ENCODE assay signal across 11 cellular contexts in the genomic region with DNA sequence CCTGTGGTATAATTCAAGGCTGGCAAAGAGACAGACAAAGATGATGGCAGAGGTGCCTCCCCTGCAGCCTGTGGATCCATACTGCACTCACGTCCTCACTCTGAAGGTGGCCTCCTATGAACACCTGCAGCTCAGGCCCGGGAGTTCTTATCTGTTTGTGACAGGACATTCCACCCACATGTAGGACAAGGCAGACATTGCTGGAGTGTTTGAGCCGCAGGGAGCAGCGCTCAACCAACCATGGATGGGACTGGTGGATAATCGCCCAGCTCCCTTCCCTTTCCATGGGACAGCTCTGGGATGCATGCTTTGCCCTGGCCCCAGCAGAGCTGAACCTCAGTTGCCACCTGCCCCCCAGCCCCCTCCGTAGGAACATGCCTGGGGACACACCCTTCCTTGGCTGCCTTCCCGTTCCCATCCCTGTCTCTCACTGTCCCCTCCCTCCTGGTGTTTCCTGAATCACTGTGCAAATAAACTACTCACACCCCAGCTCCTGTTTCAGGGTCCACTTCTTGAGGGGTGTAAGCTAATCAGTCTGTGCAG. TPM values are rescaled to one million over a fixed set of nuclear protein-coding genes. Genes with fewer than 3 reads are reported as not detected.
DNase-seq lines count a peak whose midpoint lies in the region; ATAC-seq and TF ChIP-seq lines count a peak whose summit lies in the region.
"Had no signal": no experiment of that assay in that cellular context is flagged by ENCODE, and none has a peak within 500 bp of the region (broad histone marks: within the 10 kb centered on the region; RNA-seq: fewer than 3 reads in every experiment).

No MANE protein-coding gene starts in this region.

- H3K4me2 ChIP-seq in GM23338, result no peak overlapping the region; the same call in 1 of the 2 replicates
- no peak overlapping the region for H3K4me2 ChIP-seq in trophoblast cell (ENCODE audit: low read length)

- ATAC-seq in GM23338, result peak; percentile 23; the same call in 1 of the 3 replicates
- ATAC-seq in HG03280 (IDR thresholded peaks at IDR 0.05; ENCODE audit: unreplicated experiment), result no peak

- no peak overlapping the region for H2BK5ac ChIP-seq in trophoblast cell (ENCODE audit: low read depth, low read length, poor library complexity)

- peaks cover 12% of the 10 kb centered on the region for H3K4me1 ChIP-seq in GM23338 (ENCODE audit: insufficient read depth)
- peaks cover 4 to 9% of the 10 kb centered on the region in 2 experiments for H3K4me1 ChIP-seq in trophoblast cell (ENCODE audit: control insufficient read depth in 1 of 2, insufficient read depth in 2 of 2, low read length in 2 of 2)
- H3K4me1 ChIP-seq: ascending aorta had no signal

- H3K4me3 Mint-ChIP-seq in GM23338, result no peak overlapping the region

- H3K27ac Mint-ChIP-seq in GM23338, result no peak overlapping the region

- H3K27me3 ChIP-seq in GM23338 (ENCODE audit: insufficient read depth) (no peaks in the 10 kb centered on the region), trophoblast cell (ENCODE audit: insufficient read depth, low read length) (no peaks in the 10 kb centered on the region)
- H3K27me3 ChIP-seq: ascending aorta had no signal

- H3K36me3 ChIP-seq in GM23338 (ENCODE audit: insufficient read depth) (no peaks in the 10 kb centered on the region), trophoblast cell (ENCODE audit: control insufficient read depth in 1 of 2, insufficient read depth in 2 of 2, low read length in 2 of 2) (no peaks in the 10 kb centered on the region)
- H3K36me3 ChIP-seq: ascending aorta had no signal

- no peak for DNase-seq in GM23338 (ENCODE audit: low spot score)
- DNase-seq in NCI-H510A treated with DMSO at 0.1 percent for 48 hours (lab: John Stamatoyannopoulos, UW), result peak; percentile 97
- DNase-seq in epithelial cell of prostate (ENCODE audit: low read depth, low spot score), result no peak
- DNase-seq in trophoblast cell, result peak; percentile 90 to 93
- no peak for DNase-seq in cerebellar cortex (ENCODE audit: low spot score)
- no peak for DNase-seq in activated naive CD4-positive, alpha-beta T cell treated with Interleukin-2 at 50 U/mL for 16 hours
- DNase-seq in ACHN, result no peak
- DNase-seq: NCI-H446 had no signal

- H3K14ac ChIP-seq in trophoblast cell (ENCODE audit: low read length), result no peak overlapping the region

- H3K9ac ChIP-seq in trophoblast cell (ENCODE audit: low read length), result no peak overlapping the region

- no peaks in the 10 kb centered on the region for H3K9me3 Mint-ChIP-seq in GM23338

- peaks cover 5% of the 10 kb centered on the region for H3K27me3 Mint-ChIP-seq in GM23338 (ENCODE audit: insufficient read depth, low read depth, poor library complexity)

- H3F3A ChIP-seq in GM23338 (replicated peaks; ENCODE audit: low read depth), result no peaks in the 10 kb centered on the region

- in situ Hi-C loops in ACHN (cut with HindIII; ENCODE audit: low pct_ligation_motif_present, low pct_unique_long_range_greater_than_20kb, low sequenced_read_pairs), result no loop called here

- WGBS in trophoblast cell (ENCODE audit: extremely low coverage, insufficient coverage, insufficient read length), result no CpG with 5 or more reads among the region's 7 CpGs

- H4K20me1 ChIP-seq in GM23338 (replicated peaks; ENCODE audit: insufficient read depth), result no peaks in the 10 kb centered on the region

- no peaks in the 10 kb centered on the region for H3K36me3 Mint-ChIP-seq in GM23338 (ENCODE audit: low read depth)

- H2AFZ ChIP-seq in GM23338 (peak overlapping the region; percentile 85), trophoblast cell (ENCODE audit: insufficient read depth, low read length, poor library complexity) (no peak overlapping the region)

- TF ChIP-seq CTCF in GM23338 (conservative IDR thresholded peaks at IDR 0.05; ENCODE audit: low read depth in 2 of 2), result no peak

- H4K8ac ChIP-seq in trophoblast cell (ENCODE audit: low read depth, low read length), result no peak overlapping the region

- no peak overlapping the region for H2BK120ac ChIP-seq in trophoblast cell (ENCODE audit: insufficient read depth, low read length, poor library complexity)

- no peak overlapping the region for H2AK5ac ChIP-seq in trophoblast cell (ENCODE audit: low read length)

- no peak overlapping the region for H4K91ac ChIP-seq in trophoblast cell (ENCODE audit: low read depth, low read length)

- H3K27ac ChIP-seq in GM23338 (ENCODE audit: low read depth) (no peak overlapping the region), epithelial cell of prostate (peak overlapping the region; percentile 74), trophoblast cell (ENCODE audit: low read depth, low read length) (no peak overlapping the region)
- H3K27ac ChIP-seq: ascending aorta had no signal

- H2BK12ac ChIP-seq in trophoblast cell (ENCODE audit: low read length), result no peak overlapping the region

- H3K9me2 ChIP-seq in GM23338 (ENCODE audit: insufficient read depth), result no peaks in the 10 kb centered on the region

- no peaks in the 10 kb centered on the region for H3K9me3 ChIP-seq in trophoblast cell (ENCODE audit: insufficient read depth, low read depth, low read length)
- H3K9me3 ChIP-seq: ascending aorta had no signal

- no peak overlapping the region for H3K18ac ChIP-seq in trophoblast cell (ENCODE audit: low read length)

- no peak overlapping the region for H3K4ac ChIP-seq in trophoblast cell (ENCODE audit: low read depth, low read length)

- peaks cover 24% of the 10 kb centered on the region for H3K4me1 Mint-ChIP-seq in GM23338

- H4K12ac ChIP-seq in trophoblast cell (ENCODE audit: low read depth, low read length), result no peak overlapping the region

- H3K79me1 ChIP-seq in trophoblast cell (ENCODE audit: low read length), result no peaks in the 10 kb centered on the region

- H3K79me2 ChIP-seq in GM23338 (replicated peaks; ENCODE audit: insufficient read depth) (no peaks in the 10 kb centered on the region), trophoblast cell (ENCODE audit: control insufficient read depth, insufficient read depth, low read length, poor library complexity) (no peaks in the 10 kb centered on the region)

- no peak overlapping the region for H3K4me3 ChIP-seq in GM23338
- no peak overlapping the region for H3K4me3 ChIP-seq in trophoblast cell (ENCODE audit: low read depth, low read length)
- H3K4me3 ChIP-seq: ascending aorta had no signal

- no peak overlapping the region for H3K23ac ChIP-seq in trophoblast cell (ENCODE audit: low read length)

TF ChIP-seq in GM23338, 12 proteins besides CTCF, POLR2A, EP300 and RAD21 (continues in another document):
- no peak for TF ChIP-seq EZH2 (IDR thresholded peaks at IDR 0.05; ENCODE audit: low read depth, unreplicated experiment)

RNA-seq across cellular contexts. Expression of a gene that starts 22.2 kb away (rescaled TPM):
- 5.7 and 8.3 TPM in 2 replicates for total RNA-seq in GM23338 (2014; rRNA removed; shearing (Covaris generic))
- polyA plus RNA-seq in GM23338 (2016; fragmentation: Nextera tagmentation; extraction: Ambion mirVana), result 0.94 TPM in 2 replicates
- 12.7 and 13.3 TPM in 2 replicates for polyA plus RNA-seq in trophoblast cell (2013)

RNA-seq across cellular contexts. Expression of a gene that starts 32.1 kb away (rescaled TPM):
- 6.9 and 9.5 TPM in 2 replicates for total RNA-seq in GM23338 (2014; rRNA removed; shearing (Covaris generic))
- polyA plus RNA-seq in GM23338 (2016; fragmentation: Nextera tagmentation; extraction: Ambion mirVana), result 5.3 and 6.1 TPM in 2 replicates
- 3.4 and 3.9 TPM in 2 replicates for polyA plus RNA-seq in trophoblast cell (2013)
- total RNA-seq: T-helper 1 cell treated with Interleukin-12 subunit alpha and Interleukin-12 subunit beta and Interleukin-4 antibody, amounts not matched to agents 30 ng/mL and 1 ng/mL, for 36 hours had no signal

Comparison
In these comparisons a context has a peak if more than half of its experiments do, and no peak if none do; other contexts are left out.
1. DNase-seq: peak in NCI-H510A treated with DMSO at 0.1 percent for 48 hours (single experiment) and trophoblast cell (2 of 2); none in GM23338 (single experiment), epithelial cell of prostate (single experiment), cerebellar cortex (single experiment), activated naive CD4-positive, alpha-beta T cell treated with Interleukin-2 at 50 U/mL for 16 hours (single experiment) and ACHN (single experiment).